In genomic region chr7:129351320-129351719, GRCh38 we compare ENCODE assay signal across 23 cellular contexts.
DNase-seq lines count a peak whose midpoint lies in the region; ATAC-seq and TF ChIP-seq lines count a peak whose summit lies in the region.
"Had no signal": no experiment of that assay in that cellular context is flagged by ENCODE, and none has a peak within 500 bp of the region (broad histone marks: within the 10 kb centered on the region; RNA-seq: fewer than 3 reads in every experiment).

No MANE protein-coding gene starts in this region.

- H3K36me3 Mint-ChIP-seq in activated CD8-positive, alpha-beta T cell treated with anti-CD3 and anti-CD28 coated beads for 36 hours (ENCODE audit: low read depth) = peaks cover 1% of the 10 kb centered on the region
- no peaks in the 10 kb centered on the region for H3K36me3 Mint-ChIP-seq in activated CD8-positive, alpha-beta T cell treated with anti-CD3 and anti-CD28 coated beads, Interleukin-2, amount 10 ng/mL, durations not matched to agents 7 days and 5 days (ENCODE audit: low read depth)
- H3K36me3 Mint-ChIP-seq: mesothelial cell of epicardium had no signal

- no peak for TF ChIP-seq CTCF in activated CD8-positive, alpha-beta T cell treated with anti-CD3 and anti-CD28 coated beads for 36 hours (IDR thresholded peaks at IDR 0.05)
- no peak for TF ChIP-seq CTCF in cardiac fibroblast (IDR thresholded peaks at IDR 0.05; ENCODE audit: low read depth, low read length)

- CTCF ChIA-PET in activated CD8-positive, alpha-beta T cell treated with anti-CD3 and anti-CD28 coated beads for 36 hours (lab: Charles Lee) = no interaction called here
- CTCF ChIA-PET in activated CD8-positive, alpha-beta T cell treated with anti-CD3 and anti-CD28 coated beads, Interleukin-2, amount 10 ng/mL, durations not matched to agents 7 days and 5 days (lab: Charles Lee) = interaction anchor here (2.2 to 4.7 kb wide), 2 partner anchors 8 to 17 kb away, joined by 8 to 31 read pairs; no protein-coding TSS in a partner anchor

- ATAC-seq in activated CD8-positive, alpha-beta T cell treated with anti-CD3 and anti-CD28 coated beads for 36 hours = peak; percentile 56
- ATAC-seq in activated CD8-positive, alpha-beta T cell treated with anti-CD3 and anti-CD28 coated beads, Interleukin-2, amount 10 ng/mL, durations not matched to agents 7 days and 5 days = no peak
- no peak for ATAC-seq in HG02852 (IDR thresholded peaks at IDR 0.05; ENCODE audit: unreplicated experiment)
- ATAC-seq: gastrocnemius medialis, left cardiac atrium had no signal

- H3K4me3 Mint-ChIP-seq in activated CD8-positive, alpha-beta T cell treated with anti-CD3 and anti-CD28 coated beads for 36 hours = no peak overlapping the region
- no peak overlapping the region for H3K4me3 Mint-ChIP-seq in activated CD8-positive, alpha-beta T cell treated with anti-CD3 and anti-CD28 coated beads, Interleukin-2, amount 10 ng/mL, durations not matched to agents 7 days and 5 days
- H3K4me3 Mint-ChIP-seq: dendritic cell treated with granulocyte-macrophage colony-stimulating factor and Interleukin-4, amounts not matched to agents 40 ng/mL and 50 ng/mL, for 4 days; mesothelial cell of epicardium; nephron had no signal

- peaks cover 7% of the 10 kb centered on the region for H3K4me1 Mint-ChIP-seq in activated CD8-positive, alpha-beta T cell treated with anti-CD3 and anti-CD28 coated beads for 36 hours (ENCODE audit: low read depth)
- no peaks in the 10 kb centered on the region for H3K4me1 Mint-ChIP-seq in activated CD8-positive, alpha-beta T cell treated with anti-CD3 and anti-CD28 coated beads, Interleukin-2, amount 10 ng/mL, durations not matched to agents 7 days and 5 days (ENCODE audit: low read depth)
- H3K4me1 Mint-ChIP-seq: mesothelial cell of epicardium had no signal

- POLR2A ChIA-PET in activated CD8-positive, alpha-beta T cell treated with anti-CD3 and anti-CD28 coated beads for 36 hours (lab: Charles Lee) = no interaction called here
- POLR2A ChIA-PET in activated CD8-positive, alpha-beta T cell treated with anti-CD3 and anti-CD28 coated beads, Interleukin-2, amount 10 ng/mL, durations not matched to agents 7 days and 5 days (lab: Charles Lee) = no interaction called here

- peak overlapping the region; percentile 21 for H3K27ac Mint-ChIP-seq in activated CD8-positive, alpha-beta T cell treated with anti-CD3 and anti-CD28 coated beads for 36 hours
- no peak overlapping the region for H3K27ac Mint-ChIP-seq in activated CD8-positive, alpha-beta T cell treated with anti-CD3 and anti-CD28 coated beads, Interleukin-2, amount 10 ng/mL, durations not matched to agents 7 days and 5 days
- H3K27ac Mint-ChIP-seq: dendritic cell treated with granulocyte-macrophage colony-stimulating factor and Interleukin-4, amounts not matched to agents 40 ng/mL and 50 ng/mL, for 4 days; mesothelial cell of epicardium; nephron had no signal

- no peaks in the 10 kb centered on the region for H3K27me3 Mint-ChIP-seq in activated CD8-positive, alpha-beta T cell treated with anti-CD3 and anti-CD28 coated beads for 36 hours
- no peaks in the 10 kb centered on the region for H3K27me3 Mint-ChIP-seq in activated CD8-positive, alpha-beta T cell treated with anti-CD3 and anti-CD28 coated beads, Interleukin-2, amount 10 ng/mL, durations not matched to agents 7 days and 5 days (ENCODE audit: low read depth)
- H3K27me3 Mint-ChIP-seq: dendritic cell treated with granulocyte-macrophage colony-stimulating factor and Interleukin-4, amounts not matched to agents 40 ng/mL and 50 ng/mL, for 4 days had no signal

- no peak for DNase-seq in activated CD8-positive, alpha-beta T cell treated with anti-CD3 and anti-CD28 coated beads for 36 hours
- DNase-seq in activated CD8-positive, alpha-beta T cell treated with anti-CD3 and anti-CD28 coated beads, Interleukin-2, amount 10 ng/mL, durations not matched to agents 7 days and 5 days = no peak
- DNase-seq in M059J (ENCODE audit: low read depth) (peak; percentile 21), cardiac fibroblast (ENCODE audit: low read depth in 2 of 2) (peak; percentile 17 to 62), lung microvascular endothelial cell (ENCODE audit: low read depth in 2 of 2) (peak; percentile 33 to 45), AML-193 (lab: John Stamatoyannopoulos, UW) (no peak)
- no peak for DNase-seq in stimulated activated CD4-positive, alpha-beta T cell treated with anti-CD3 and anti-CD28 coated beads, Interleukin-4, amount 100 ng/mL, for 1 hour
- DNase-seq: activated CD4-positive, alpha-beta T cell treated with anti-CD3 and anti-CD28 coated beads for 4 hours; activated effector memory CD4-positive, alpha-beta T cell treated with Interleukin-2 at 50 U/mL for 16 hours; aorta; gastrocnemius medialis; left cardiac atrium; NCI-H1092 treated with DMSO at 0.1 percent for 48 hours; NCI-H2081 treated with DMSO at 0.1 percent for 48 hours; stimulated activated CD4-positive, alpha-beta T cell treated with anti-CD3 and anti-CD28 coated beads, Interleukin-2, amount 100 ng/mL, for 48 hours; substantia nigra; uterus had no signal

- H3K9me3 Mint-ChIP-seq in activated CD8-positive, alpha-beta T cell treated with anti-CD3 and anti-CD28 coated beads for 36 hours = no peaks in the 10 kb centered on the region
- H3K9me3 Mint-ChIP-seq in activated CD8-positive, alpha-beta T cell treated with anti-CD3 and anti-CD28 coated beads, Interleukin-2, amount 10 ng/mL, durations not matched to agents 7 days and 5 days (ENCODE audit: insufficient read depth) = no peaks in the 10 kb centered on the region
- H3K9me3 Mint-ChIP-seq: dendritic cell treated with granulocyte-macrophage colony-stimulating factor and Interleukin-4, amounts not matched to agents 40 ng/mL and 50 ng/mL, for 4 days; mesothelial cell of epicardium; nephron had no signal

- intact Hi-C loops in activated CD8-positive, alpha-beta T cell treated with anti-CD3 and anti-CD28 coated beads for 36 hours (cut with micrococcal nuclease) = no loop called here

- no peak overlapping the region for H3K4me3 ChIP-seq in cardiac fibroblast (replicated peaks in 1 of 2; ENCODE audit: low read depth in 2 of 2, low read length in 2 of 2)
- H3K4me3 ChIP-seq: BLaER1 treated with 17β-estradiol and CSF1 and Interleukin-3, amounts not matched to agents 10 nM and 100 nM; gastrocnemius medialis; skin epidermis; uterus had no signal

Comparison
In these comparisons a context has a peak if more than half of its experiments do, and no peak if none do; other contexts are left out.
1. DNase-seq: peak in M059J (single experiment), cardiac fibroblast (2 of 2) and lung microvascular endothelial cell (2 of 2); none in activated CD8-positive, alpha-beta T cell treated with anti-CD3 and anti-CD28 coated beads for 36 hours (single experiment), activated CD8-positive, alpha-beta T cell treated with anti-CD3 and anti-CD28 coated beads, Interleukin-2, amount 10 ng/mL, durations not matched to agents 7 days and 5 days (single experiment), stimulated activated CD4-positive, alpha-beta T cell treated with anti-CD3 and anti-CD28 coated beads, Interleukin-4, amount 100 ng/mL, for 1 hour (single experiment) and AML-193 (0 of 2).